18 cellular contexts compared by ENCODE assay signal in the genomic region with DNA sequence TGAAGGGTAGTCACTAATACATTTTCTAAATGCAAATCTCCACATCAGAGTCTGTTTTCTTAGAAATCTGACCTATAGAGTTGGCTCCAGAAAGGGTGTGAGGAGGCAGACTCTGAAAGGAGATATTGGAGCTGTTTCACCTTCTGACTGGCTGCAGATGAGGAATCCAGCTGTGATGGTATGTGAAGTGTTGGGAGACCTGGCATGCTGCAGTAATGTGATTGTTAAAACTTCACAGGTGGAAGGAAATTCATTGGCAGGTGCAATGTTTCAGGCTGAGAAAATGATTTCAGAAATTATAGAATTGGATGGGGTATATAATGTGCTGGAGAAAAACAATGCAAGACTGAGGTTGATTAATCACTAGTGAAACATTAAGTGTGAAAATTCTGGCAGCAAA.
A peak's percentile ranks its signal among the peaks of the same experiment; 100 is the strongest.
DNase-seq lines count a peak whose midpoint lies in the region; ATAC-seq and TF ChIP-seq lines count a peak whose summit lies in the region.
"Had no signal": no experiment of that assay in that cellular context is flagged by ENCODE, and none has a peak within 500 bp of the region (broad histone marks: within the 10 kb centered on the region; RNA-seq: fewer than 3 reads in every experiment).

No MANE protein-coding gene starts in this region.

- H3K4me2 ChIP-seq in neural progenitor cell (peak overlapping the region; percentile 1), Karpas-422 (ENCODE audit: low read depth, low read length, poor library complexity, severe bottlenecking) (no peak overlapping the region)

- H3K9me3 ChIP-seq in iPS DF 6.9 (ENCODE audit: control insufficient read depth, insufficient read depth, low read length) (no peaks in the 10 kb centered on the region), neural progenitor cell (ENCODE audit: low read depth) (no peaks in the 10 kb centered on the region), Karpas-422 (ENCODE audit: low read length) (peaks cover 27% of the 10 kb centered on the region)

- H3K4me3 Mint-ChIP-seq in WTC11 (no peak overlapping the region), neural progenitor cell (no peak overlapping the region)
- H3K4me3 Mint-ChIP-seq: B cell; CD4-positive, alpha-beta T cell; HFFc6 had no signal

- CTCF ChIA-PET in WTC11 (lab: Charles Lee): interaction anchor here (0.6 kb wide), 1 partner anchor 133 kb away, joined by 3 read pairs; no protein-coding TSS in a partner anchor

- TF ChIP-seq CTCF in WTC11 (IDR thresholded peaks at IDR 0.05): no peak
- TF ChIP-seq CTCF in neural progenitor cell (IDR thresholded peaks at IDR 0.05): no peak

- no peaks in the 10 kb centered on the region for H3K79me2 ChIP-seq in neural progenitor cell (ENCODE audit: low read depth)
- H3K79me2 ChIP-seq in Karpas-422 (ENCODE audit: low read length): no peaks in the 10 kb centered on the region

- DNase-seq in H7: peak; percentile 17
- DNase-seq in WTC11 (ENCODE audit: low spot score): no peak
- DNase-seq in iPS DF 6.9 (ENCODE audit: low read depth, low spot score): peak; percentile 25
- DNase-seq in neural progenitor cell (ENCODE audit: low spot score): peak; percentile 24
- no peak for DNase-seq in Karpas-422
- DNase-seq: C1 segment of cervical spinal cord; Calu3; CD4-positive, alpha-beta T cell; DMS 273 treated with DMSO at 0.1 percent for 48 hours; DMS79; GOT3; HCEC 1CT; HFFc6; IMR-90 had no signal

- H3K9me3 Mint-ChIP-seq in WTC11 (peaks cover 31% of the 10 kb centered on the region), neural progenitor cell (no peaks in the 10 kb centered on the region)
- H3K9me3 Mint-ChIP-seq: HFFc6 had no signal

- H4K20me1 ChIP-seq in neural progenitor cell (ENCODE audit: low read depth): no peaks in the 10 kb centered on the region
- no peaks in the 10 kb centered on the region for H4K20me1 ChIP-seq in Karpas-422 (ENCODE audit: insufficient read depth, low read depth, low read length)

- H3K9ac ChIP-seq in neural progenitor cell (no peak overlapping the region), Karpas-422 (ENCODE audit: low read length) (no peak overlapping the region)

- H3K4me3 ChIP-seq in H7 (ENCODE audit: insufficient read depth, low read depth, low read length) (no peak overlapping the region), iPS DF 6.9 (ENCODE audit: low read length) (no peak overlapping the region), neural progenitor cell (no peak overlapping the region), Karpas-422 (ENCODE audit: low read length) (no peak overlapping the region)
- H3K4me3 ChIP-seq: GM12878 had no signal

- ATAC-seq in WTC11 (peak; percentile 90), GM21723 (IDR thresholded peaks at IDR 0.05; ENCODE audit: unreplicated experiment) (no peak), HG03159 (IDR thresholded peaks at IDR 0.05; ENCODE audit: unreplicated experiment) (no peak)
- ATAC-seq: GM12878 had no signal

- H3K27me3 ChIP-seq in H7 (ENCODE audit: control insufficient read depth, insufficient read depth, low read length) (no peaks in the 10 kb centered on the region), iPS DF 6.9 (ENCODE audit: control insufficient read depth, insufficient read depth, low read length) (no peaks in the 10 kb centered on the region), neural progenitor cell (no peaks in the 10 kb centered on the region), Karpas-422 (ENCODE audit: low read length) (no peaks in the 10 kb centered on the region)

- POLR2A ChIA-PET in WTC11 (lab: Charles Lee): interaction anchor here (0.6 to 0.7 kb wide), 3 partner anchors 9 to 69 kb away, joined by 4 to 7 read pairs (median 6); no protein-coding TSS in a partner anchor

- H3K4me1 ChIP-seq in iPS DF 6.9 (ENCODE audit: control insufficient read depth, insufficient read depth, low read length) (no peaks in the 10 kb centered on the region), neural progenitor cell (peaks cover 9% of the 10 kb centered on the region), Karpas-422 (ENCODE audit: low read length) (no peaks in the 10 kb centered on the region)

- H2AFZ ChIP-seq in neural progenitor cell (replicated peaks): no peak overlapping the region
- H2AFZ ChIP-seq in Karpas-422 (ENCODE audit: low read length): no peak overlapping the region

- H3K4me1 Mint-ChIP-seq in WTC11 (peaks cover 19% of the 10 kb centered on the region), neural progenitor cell (peaks cover 6% of the 10 kb centered on the region)
- H3K4me1 Mint-ChIP-seq: B cell had no signal

- H3K27ac ChIP-seq in iPS DF 6.9 (ENCODE audit: low read length): no peak overlapping the region
- no peak overlapping the region for H3K27ac ChIP-seq in neural progenitor cell
- H3K27ac ChIP-seq in Karpas-422 (ENCODE audit: low read length): no peak overlapping the region

- no peaks in the 10 kb centered on the region for H3K9me2 ChIP-seq in Karpas-422 (replicated peaks; ENCODE audit: insufficient read depth, low read length)

- H3K27ac Mint-ChIP-seq in WTC11 (no peak overlapping the region; the same call in 1 of the 2 replicates), neural progenitor cell (no peak overlapping the region)
- H3K27ac Mint-ChIP-seq: B cell; CD4-positive, alpha-beta T cell; HFFc6 had no signal

- H3K27me3 Mint-ChIP-seq in WTC11 (ENCODE audit: low read depth) (no peaks in the 10 kb centered on the region), neural progenitor cell (ENCODE audit: insufficient read depth, low read depth) (no peaks in the 10 kb centered on the region)
- H3K27me3 Mint-ChIP-seq: B cell; CD4-positive, alpha-beta T cell had no signal

- H3F3A ChIP-seq in neural progenitor cell (ENCODE audit: low read depth): no peaks in the 10 kb centered on the region

- H3K36me3 Mint-ChIP-seq in WTC11 (no peaks in the 10 kb centered on the region; the same call in 1 of the 2 replicates), neural progenitor cell (no peaks in the 10 kb centered on the region)

- no peaks in the 10 kb centered on the region for H3K36me3 ChIP-seq in H7 (replicated peaks; ENCODE audit: control insufficient read depth, insufficient read depth, low read length)
- no peaks in the 10 kb centered on the region for H3K36me3 ChIP-seq in iPS DF 6.9 (ENCODE audit: control insufficient read depth, insufficient read depth, low read length)
- no peaks in the 10 kb centered on the region for H3K36me3 ChIP-seq in neural progenitor cell
- no peaks in the 10 kb centered on the region for H3K36me3 ChIP-seq in Karpas-422 (ENCODE audit: insufficient read depth, low read length)

TF ChIP-seq in WTC11, 78 proteins besides CTCF, POLR2A, EP300 and RAD21:
- no peak for TF ChIP-seq IRF1 (CRISPR knock-in tag; IDR thresholded peaks at IDR 0.05)
- no peak for TF ChIP-seq TP53 (CRISPR knock-in tag; IDR thresholded peaks at IDR 0.05)
- TF ChIP-seq NFE2L1 (CRISPR knock-in tag; IDR thresholded peaks at IDR 0.05): no peak
- no peak for TF ChIP-seq KAT7 (CRISPR knock-in tag; IDR thresholded peaks at IDR 0.05; ENCODE audit: borderline replicate concordance)
- TF ChIP-seq, protein P1, sequence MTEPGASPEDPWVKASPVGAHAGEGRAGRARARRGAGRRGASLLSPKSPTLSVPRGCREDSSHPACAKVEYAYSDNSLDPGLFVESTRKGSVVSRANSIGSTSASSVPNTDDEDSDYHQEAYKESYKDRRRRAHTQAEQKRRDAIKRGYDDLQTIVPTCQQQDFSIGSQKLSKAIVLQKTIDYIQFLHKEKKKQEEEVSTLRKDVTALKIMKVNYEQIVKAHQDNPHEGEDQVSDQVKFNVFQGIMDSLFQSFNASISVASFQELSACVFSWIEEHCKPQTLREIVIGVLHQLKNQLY (CRISPR knock-in tag; IDR thresholded peaks at IDR 0.05): no peak
- TF ChIP-seq SOX15 (CRISPR knock-in tag; IDR thresholded peaks at IDR 0.05): no peak
- TF ChIP-seq CREB1 (CRISPR knock-in tag; IDR thresholded peaks at IDR 0.05): no peak
- TF ChIP-seq FOXK1 (CRISPR knock-in tag; IDR thresholded peaks at IDR 0.05): no peak
- no peak for TF ChIP-seq ATF1 (CRISPR knock-in tag; IDR thresholded peaks at IDR 0.05)
- no peak for TF ChIP-seq ETV6 (CRISPR knock-in tag; IDR thresholded peaks at IDR 0.05)

Comparison
In these comparisons a context has a peak if more than half of its experiments do, and no peak if none do; other contexts are left out.
1. DNase-seq: peak in H7 (single experiment), iPS DF 6.9 (single experiment) and neural progenitor cell (single experiment); none in WTC11 (single experiment) and Karpas-422 (single experiment).